17 cellular contexts compared by ENCODE assay signal in genomic region chr12:12181516-12181915, GRCh38.
DNase-seq lines count a peak whose midpoint lies in the region; ATAC-seq, FAIRE-seq and TF ChIP-seq lines count a peak whose summit lies in the region.
"Had no signal": no experiment of that assay in that cellular context is flagged by ENCODE, and none has a peak within 500 bp of the region (broad histone marks: within the 10 kb centered on the region; RNA-seq: fewer than 3 reads in every experiment).

No MANE protein-coding gene starts in this region.

- no peak for TF ChIP-seq CTCF in astrocyte of the spinal cord (IDR thresholded peaks at IDR 0.05; ENCODE audit: low read depth, low read length)

- FAIRE-seq in HTR-8/SVneo (lab: Jason Lieb, UNC), result no peak
- FAIRE-seq: G401.6 had no signal

- peak; percentile 59 for DNase-seq in LHCN-M2 (ENCODE audit: low read depth)
- DNase-seq in astrocyte of the spinal cord (ENCODE audit: low read depth, low spot score), result peak; percentile 67
- DNase-seq in foreskin melanocyte, result peak; percentile 70
- peak; percentile 12 for DNase-seq in stromal cell of bone marrow (ENCODE audit: low read depth)
- DNase-seq in HTR-8/SVneo (ENCODE audit: insufficient read length, low spot score), result no peak
- no peak for DNase-seq in activated naive CD4-positive, alpha-beta T cell (lab: John Stamatoyannopoulos, UW)
- DNase-seq: BE2C; Karpas-422; NCI-H1105 treated with DMSO at 0.1 percent for 48 hours; NCI-H526; SHP77 treated with DMSO at 0.1 percent for 48 hours; stimulated activated CD4-positive, alpha-beta T cell treated with anti-CD3 and anti-CD28 coated beads, Interleukin-4, amount 100 ng/mL, for 24 hours; T-helper 17 cell had no signal

- ATAC-seq in GM19023 (IDR thresholded peaks at IDR 0.05; ENCODE audit: unreplicated experiment), result no peak
- ATAC-seq: activated T-helper 17 cell treated with anti-CD3 and anti-CD28 coated beads, Interleukin-2, amount 50 U/mL, for 72 hours; gastroesophageal sphincter; T-helper 17 cell had no signal

- in situ Hi-C loops in astrocyte of the spinal cord (cut with HindIII; ENCODE audit: low sequenced_read_pairs), result no loop called here

- no peak overlapping the region for H3K4me3 ChIP-seq in astrocyte of the spinal cord (ENCODE audit: low read depth, low read length)
- H3K4me3 ChIP-seq: gastroesophageal sphincter had no signal

Comparison
In these comparisons a context has a peak if more than half of its experiments do, and no peak if none do; other contexts are left out.
1. DNase-seq: peak in LHCN-M2 (single experiment), astrocyte of the spinal cord (single experiment), foreskin melanocyte (single experiment) and stromal cell of bone marrow (single experiment); none in HTR-8/SVneo (single experiment) and activated naive CD4-positive, alpha-beta T cell (0 of 4).